Comparison of ENCODE assay signal across 1 cellular context in the genomic region with DNA sequence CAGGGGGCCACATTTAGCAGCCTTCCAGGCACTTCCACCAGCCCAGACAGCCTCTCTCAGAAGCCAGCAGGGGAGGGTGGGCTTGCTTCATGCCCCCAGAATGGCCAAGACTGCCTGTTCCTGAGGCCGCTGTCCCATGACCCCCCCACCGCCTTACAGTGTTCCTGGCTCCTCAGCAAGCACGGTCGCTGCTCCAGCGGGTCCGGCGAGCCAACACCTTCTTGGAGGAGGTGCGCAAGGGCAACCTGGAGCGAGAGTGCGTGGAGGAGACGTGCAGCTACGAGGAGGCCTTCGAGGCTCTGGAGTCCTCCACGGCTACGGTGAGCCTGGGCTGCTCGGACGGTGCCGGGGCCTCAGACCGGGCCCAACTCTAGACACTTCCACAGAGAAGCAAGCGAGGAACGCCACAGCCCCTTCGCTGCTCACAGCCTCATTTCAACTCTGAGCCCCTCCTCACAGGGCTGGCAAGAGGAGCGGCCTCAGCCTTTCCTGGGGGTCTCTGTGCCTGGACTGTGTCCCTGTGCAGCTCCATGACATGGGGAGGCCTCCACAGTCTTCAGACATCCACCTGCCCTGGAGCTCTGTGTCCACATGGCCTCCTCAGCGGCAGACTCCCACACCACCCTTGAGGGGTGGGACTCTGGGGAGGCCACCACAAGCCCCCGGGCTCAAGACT.
A peak's percentile ranks its signal among the peaks of the same experiment; 100 is the strongest.
TF ChIP-seq lines count a peak whose summit lies in the region.

No MANE protein-coding gene starts in this region.

TF ChIP-seq in HepG2, 621 proteins besides CTCF, POLR2A, EP300 and RAD21 (continued from another document and continues in another):
- TF ChIP-seq, protein P1, sequence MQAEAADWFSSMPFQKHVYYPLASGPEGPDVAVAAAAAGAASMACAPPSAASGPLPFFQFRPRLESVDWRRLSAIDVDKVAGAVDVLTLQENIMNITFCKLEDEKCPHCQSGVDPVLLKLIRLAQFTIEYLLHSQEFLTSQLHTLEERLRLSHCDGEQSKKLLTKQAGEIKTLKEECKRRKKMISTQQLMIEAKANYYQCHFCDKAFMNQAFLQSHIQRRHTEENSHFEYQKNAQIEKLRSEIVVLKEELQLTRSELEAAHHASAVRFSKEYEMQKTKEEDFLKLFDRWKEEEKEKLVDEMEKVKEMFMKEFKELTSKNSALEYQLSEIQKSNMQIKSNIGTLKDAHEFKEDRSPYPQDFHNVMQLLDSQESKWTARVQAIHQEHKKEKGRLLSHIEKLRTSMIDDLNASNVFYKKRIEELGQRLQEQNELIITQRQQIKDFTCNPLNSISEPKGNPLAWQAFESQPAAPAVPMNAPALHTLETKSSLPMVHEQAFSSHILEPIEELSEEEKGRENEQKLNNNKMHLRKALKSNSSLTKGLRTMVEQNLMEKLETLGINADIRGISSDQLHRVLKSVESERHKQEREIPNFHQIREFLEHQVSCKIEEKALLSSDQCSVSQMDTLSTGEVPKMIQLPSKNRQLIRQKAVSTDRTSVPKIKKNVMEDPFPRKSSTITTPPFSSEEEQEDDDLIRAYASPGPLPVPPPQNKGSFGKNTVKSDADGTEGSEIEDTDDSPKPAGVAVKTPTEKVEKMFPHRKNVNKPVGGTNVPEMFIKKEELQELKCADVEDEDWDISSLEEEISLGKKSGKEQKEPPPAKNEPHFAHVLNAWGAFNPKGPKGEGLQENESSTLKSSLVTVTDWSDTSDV (CRISPR knock-in tag; IDR thresholded peaks at IDR 0.05), result no peak
- no peak for TF ChIP-seq HOXA3 (CRISPR knock-in tag; IDR thresholded peaks at IDR 0.05)
- no peak for TF ChIP-seq BRCA1 (CRISPR knock-in tag; IDR thresholded peaks at IDR 0.05)
- no peak for TF ChIP-seq ZNF572 (CRISPR knock-in tag; IDR thresholded peaks at IDR 0.05)
- TF ChIP-seq FOSL1 (CRISPR knock-in tag; IDR thresholded peaks at IDR 0.05; ENCODE audit: borderline replicate concordance), result no peak
- TF ChIP-seq ZNF75D (CRISPR knock-in tag; IDR thresholded peaks at IDR 0.05; ENCODE audit: borderline replicate concordance), result 0 out of 2 replicates have a peak, but pooled peaks have one; percentile 10
- TF ChIP-seq ZNF160 (CRISPR knock-in tag; IDR thresholded peaks at IDR 0.05), result 0 out of 2 replicates have a peak, but pooled peaks have one; percentile 2
- TF ChIP-seq, protein P2, sequence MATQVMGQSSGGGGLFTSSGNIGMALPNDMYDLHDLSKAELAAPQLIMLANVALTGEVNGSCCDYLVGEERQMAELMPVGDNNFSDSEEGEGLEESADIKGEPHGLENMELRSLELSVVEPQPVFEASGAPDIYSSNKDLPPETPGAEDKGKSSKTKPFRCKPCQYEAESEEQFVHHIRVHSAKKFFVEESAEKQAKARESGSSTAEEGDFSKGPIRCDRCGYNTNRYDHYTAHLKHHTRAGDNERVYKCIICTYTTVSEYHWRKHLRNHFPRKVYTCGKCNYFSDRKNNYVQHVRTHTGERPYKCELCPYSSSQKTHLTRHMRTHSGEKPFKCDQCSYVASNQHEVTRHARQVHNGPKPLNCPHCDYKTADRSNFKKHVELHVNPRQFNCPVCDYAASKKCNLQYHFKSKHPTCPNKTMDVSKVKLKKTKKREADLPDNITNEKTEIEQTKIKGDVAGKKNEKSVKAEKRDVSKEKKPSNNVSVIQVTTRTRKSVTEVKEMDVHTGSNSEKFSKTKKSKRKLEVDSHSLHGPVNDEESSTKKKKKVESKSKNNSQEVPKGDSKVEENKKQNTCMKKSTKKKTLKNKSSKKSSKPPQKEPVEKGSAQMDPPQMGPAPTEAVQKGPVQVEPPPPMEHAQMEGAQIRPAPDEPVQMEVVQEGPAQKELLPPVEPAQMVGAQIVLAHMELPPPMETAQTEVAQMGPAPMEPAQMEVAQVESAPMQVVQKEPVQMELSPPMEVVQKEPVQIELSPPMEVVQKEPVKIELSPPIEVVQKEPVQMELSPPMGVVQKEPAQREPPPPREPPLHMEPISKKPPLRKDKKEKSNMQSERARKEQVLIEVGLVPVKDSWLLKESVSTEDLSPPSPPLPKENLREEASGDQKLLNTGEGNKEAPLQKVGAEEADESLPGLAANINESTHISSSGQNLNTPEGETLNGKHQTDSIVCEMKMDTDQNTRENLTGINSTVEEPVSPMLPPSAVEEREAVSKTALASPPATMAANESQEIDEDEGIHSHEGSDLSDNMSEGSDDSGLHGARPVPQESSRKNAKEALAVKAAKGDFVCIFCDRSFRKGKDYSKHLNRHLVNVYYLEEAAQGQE (IDR thresholded peaks at IDR 0.05; ENCODE audit: borderline replicate concordance in 1 of 2, low read depth in 1 of 2, low read length in 2 of 2), result no peak
- TF ChIP-seq, protein P3, sequence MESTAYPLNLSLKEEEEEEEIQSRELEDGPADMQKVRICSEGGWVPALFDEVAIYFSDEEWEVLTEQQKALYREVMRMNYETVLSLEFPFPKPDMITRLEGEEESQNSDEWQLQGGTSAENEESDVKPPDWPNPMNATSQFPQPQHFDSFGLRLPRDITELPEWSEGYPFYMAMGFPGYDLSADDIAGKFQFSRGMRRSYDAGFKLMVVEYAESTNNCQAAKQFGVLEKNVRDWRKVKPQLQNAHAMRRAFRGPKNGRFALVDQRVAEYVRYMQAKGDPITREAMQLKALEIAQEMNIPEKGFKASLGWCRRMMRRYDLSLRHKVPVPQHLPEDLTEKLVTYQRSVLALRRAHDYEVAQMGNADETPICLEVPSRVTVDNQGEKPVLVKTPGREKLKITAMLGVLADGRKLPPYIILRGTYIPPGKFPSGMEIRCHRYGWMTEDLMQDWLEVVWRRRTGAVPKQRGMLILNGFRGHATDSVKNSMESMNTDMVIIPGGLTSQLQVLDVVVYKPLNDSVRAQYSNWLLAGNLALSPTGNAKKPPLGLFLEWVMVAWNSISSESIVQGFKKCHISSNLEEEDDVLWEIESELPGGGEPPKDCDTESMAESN (CRISPR knock-in tag; conservative IDR thresholded peaks at IDR 0.05), result peak; percentile 58
- TF ChIP-seq, protein P4, sequence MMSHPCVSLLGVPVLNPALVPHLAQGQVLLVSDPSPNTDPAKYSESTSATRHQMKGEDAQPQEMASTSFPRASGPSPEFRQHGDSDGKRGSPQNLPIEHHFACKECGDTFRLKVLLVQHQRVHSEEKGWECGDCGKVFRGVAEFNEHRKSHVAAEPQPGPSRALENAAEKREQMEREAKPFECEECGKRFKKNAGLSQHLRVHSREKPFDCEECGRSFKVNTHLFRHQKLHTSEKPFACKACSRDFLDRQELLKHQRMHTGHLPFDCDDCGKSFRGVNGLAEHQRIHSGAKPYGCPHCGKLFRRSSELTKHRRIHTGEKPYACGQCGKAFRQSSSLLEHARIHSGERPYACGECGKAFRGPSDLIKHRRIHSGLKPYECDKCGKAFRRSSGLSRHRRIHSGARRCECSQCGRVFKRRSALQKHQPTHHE (CRISPR knock-in tag; IDR thresholded peaks at IDR 0.05; ENCODE audit: borderline replicate concordance), result no peak
- no peak for TF ChIP-seq ADNP (CRISPR knock-in tag; IDR thresholded peaks at IDR 0.05)
- TF ChIP-seq ZNF34 (CRISPR knock-in tag; IDR thresholded peaks at IDR 0.05; ENCODE audit: borderline replicate concordance), result no peak
- TF ChIP-seq SRSF4 (IDR thresholded peaks at IDR 0.05; ENCODE audit: low read depth, low read length, poor library complexity, severe bottlenecking), result no peak
- TF ChIP-seq, protein P5, sequence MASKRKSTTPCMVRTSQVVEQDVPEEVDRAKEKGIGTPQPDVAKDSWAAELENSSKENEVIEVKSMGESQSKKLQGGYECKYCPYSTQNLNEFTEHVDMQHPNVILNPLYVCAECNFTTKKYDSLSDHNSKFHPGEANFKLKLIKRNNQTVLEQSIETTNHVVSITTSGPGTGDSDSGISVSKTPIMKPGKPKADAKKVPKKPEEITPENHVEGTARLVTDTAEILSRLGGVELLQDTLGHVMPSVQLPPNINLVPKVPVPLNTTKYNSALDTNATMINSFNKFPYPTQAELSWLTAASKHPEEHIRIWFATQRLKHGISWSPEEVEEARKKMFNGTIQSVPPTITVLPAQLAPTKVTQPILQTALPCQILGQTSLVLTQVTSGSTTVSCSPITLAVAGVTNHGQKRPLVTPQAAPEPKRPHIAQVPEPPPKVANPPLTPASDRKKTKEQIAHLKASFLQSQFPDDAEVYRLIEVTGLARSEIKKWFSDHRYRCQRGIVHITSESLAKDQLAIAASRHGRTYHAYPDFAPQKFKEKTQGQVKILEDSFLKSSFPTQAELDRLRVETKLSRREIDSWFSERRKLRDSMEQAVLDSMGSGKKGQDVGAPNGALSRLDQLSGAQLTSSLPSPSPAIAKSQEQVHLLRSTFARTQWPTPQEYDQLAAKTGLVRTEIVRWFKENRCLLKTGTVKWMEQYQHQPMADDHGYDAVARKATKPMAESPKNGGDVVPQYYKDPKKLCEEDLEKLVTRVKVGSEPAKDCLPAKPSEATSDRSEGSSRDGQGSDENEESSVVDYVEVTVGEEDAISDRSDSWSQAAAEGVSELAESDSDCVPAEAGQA (IDR thresholded peaks at IDR 0.05; ENCODE audit: low read depth), result no peak
- TF ChIP-seq, protein P5 (CRISPR knock-in tag; IDR thresholded peaks at IDR 0.05; ENCODE audit: borderline replicate concordance), result no peak
- TF ChIP-seq ELF4 (CRISPR knock-in tag; IDR thresholded peaks at IDR 0.05; ENCODE audit: borderline replicate concordance), result 0 out of 2 replicates have a peak, but pooled peaks have one; percentile 13
- TF ChIP-seq TAF1 (CRISPR knock-in tag; IDR thresholded peaks at IDR 0.05), result no peak
- no peak for TF ChIP-seq TARDBP (CRISPR knock-in tag; IDR thresholded peaks at IDR 0.05)
- TF ChIP-seq, protein P6, sequence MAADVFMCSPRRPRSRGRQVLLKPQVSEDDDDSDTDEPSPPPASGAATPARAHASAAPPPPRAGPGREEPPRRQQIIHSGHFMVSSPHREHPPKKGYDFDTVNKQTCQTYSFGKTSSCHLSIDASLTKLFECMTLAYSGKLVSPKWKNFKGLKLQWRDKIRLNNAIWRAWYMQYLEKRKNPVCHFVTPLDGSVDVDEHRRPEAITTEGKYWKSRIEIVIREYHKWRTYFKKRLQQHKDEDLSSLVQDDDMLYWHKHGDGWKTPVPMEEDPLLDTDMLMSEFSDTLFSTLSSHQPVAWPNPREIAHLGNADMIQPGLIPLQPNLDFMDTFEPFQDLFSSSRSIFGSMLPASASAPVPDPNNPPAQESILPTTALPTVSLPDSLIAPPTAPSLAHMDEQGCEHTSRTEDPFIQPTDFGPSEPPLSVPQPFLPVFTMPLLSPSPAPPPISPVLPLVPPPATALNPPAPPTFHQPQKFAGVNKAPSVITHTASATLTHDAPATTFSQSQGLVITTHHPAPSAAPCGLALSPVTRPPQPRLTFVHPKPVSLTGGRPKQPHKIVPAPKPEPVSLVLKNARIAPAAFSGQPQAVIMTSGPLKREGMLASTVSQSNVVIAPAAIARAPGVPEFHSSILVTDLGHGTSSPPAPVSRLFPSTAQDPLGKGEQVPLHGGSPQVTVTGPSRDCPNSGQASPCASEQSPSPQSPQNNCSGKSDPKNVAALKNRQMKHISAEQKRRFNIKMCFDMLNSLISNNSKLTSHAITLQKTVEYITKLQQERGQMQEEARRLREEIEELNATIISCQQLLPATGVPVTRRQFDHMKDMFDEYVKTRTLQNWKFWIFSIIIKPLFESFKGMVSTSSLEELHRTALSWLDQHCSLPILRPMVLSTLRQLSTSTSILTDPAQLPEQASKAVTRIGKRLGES (CRISPR knock-in tag; IDR thresholded peaks at IDR 0.05; ENCODE audit: borderline replicate concordance), result no peak
- no peak for TF ChIP-seq ZNF674 (CRISPR knock-in tag; IDR thresholded peaks at IDR 0.05; ENCODE audit: low read depth)
- TF ChIP-seq, protein P7, sequence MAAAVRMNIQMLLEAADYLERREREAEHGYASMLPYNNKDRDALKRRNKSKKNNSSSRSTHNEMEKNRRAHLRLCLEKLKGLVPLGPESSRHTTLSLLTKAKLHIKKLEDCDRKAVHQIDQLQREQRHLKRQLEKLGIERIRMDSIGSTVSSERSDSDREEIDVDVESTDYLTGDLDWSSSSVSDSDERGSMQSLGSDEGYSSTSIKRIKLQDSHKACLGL (CRISPR knock-in tag; IDR thresholded peaks at IDR 0.05), result peak; percentile 28; the same call in 1 of the 2 replicates
- TF ChIP-seq HNF4A (CRISPR knock-in tag; IDR thresholded peaks at IDR 0.05), result no peak
- 0 out of 2 replicates have a peak, but pooled peaks have one; percentile 2 for TF ChIP-seq KLF12 (CRISPR knock-in tag; IDR thresholded peaks at IDR 0.05; ENCODE audit: borderline replicate concordance)
- TF ChIP-seq, protein P8, sequence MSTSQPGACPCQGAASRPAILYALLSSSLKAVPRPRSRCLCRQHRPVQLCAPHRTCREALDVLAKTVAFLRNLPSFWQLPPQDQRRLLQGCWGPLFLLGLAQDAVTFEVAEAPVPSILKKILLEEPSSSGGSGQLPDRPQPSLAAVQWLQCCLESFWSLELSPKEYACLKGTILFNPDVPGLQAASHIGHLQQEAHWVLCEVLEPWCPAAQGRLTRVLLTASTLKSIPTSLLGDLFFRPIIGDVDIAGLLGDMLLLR (CRISPR knock-in tag; IDR thresholded peaks at IDR 0.05), result no peak
- TF ChIP-seq GZF1 (CRISPR knock-in tag; IDR thresholded peaks at IDR 0.05), result no peak; the same call in 1 of the 2 replicates
- no peak for TF ChIP-seq SMARCE1 (IDR thresholded peaks at IDR 0.05; ENCODE audit: borderline replicate concordance)
- peak; percentile 44; the same call in 1 of the 2 replicates for TF ChIP-seq PHF8 (CRISPR knock-in tag; IDR thresholded peaks at IDR 0.05)
- no peak for TF ChIP-seq MAFG (CRISPR knock-in tag; IDR thresholded peaks at IDR 0.05)
- TF ChIP-seq ZNF614 (CRISPR knock-in tag; IDR thresholded peaks at IDR 0.05; ENCODE audit: borderline replicate concordance), result no peak
- no peak for TF ChIP-seq KLF15 (CRISPR knock-in tag; IDR thresholded peaks at IDR 0.05; ENCODE audit: borderline replicate concordance)
- no peak for TF ChIP-seq ZNF549 (CRISPR knock-in tag; IDR thresholded peaks at IDR 0.05)
